Comparison of ENCODE assay signal across 27 cellular contexts in genomic region chr4:93693141-93693540, GRCh38.
"Had no signal": no experiment of that assay in that cellular context is flagged by ENCODE, and none has a peak within 500 bp of the region (broad histone marks: within the 10 kb centered on the region; RNA-seq: fewer than 3 reads in every experiment).

No MANE protein-coding gene starts in this region.

- H3K36me3 ChIP-seq: esophagus squamous epithelium, gastroesophageal sphincter, heart left ventricle, left lung, lower lobe of right lung had no signal

- H3K27me3 ChIP-seq: dorsolateral prefrontal cortex, esophagus squamous epithelium, gastroesophageal sphincter, heart left ventricle, hepatocyte, left lung had no signal

- H3K4me1 ChIP-seq: esophagus squamous epithelium, gastroesophageal sphincter, heart left ventricle, left lung, lower lobe of right lung had no signal

- DNase-seq: dermis blood vessel endothelial cell; dorsolateral prefrontal cortex; effector CD8-positive, alpha-beta T cell; effector memory CD8-positive, alpha-beta T cell; endodermal cell; erythroblast; esophagus squamous epithelium; foreskin fibroblast; heart left ventricle; hypothalamus; immature natural killer cell; islet precursor cell; kidney; kidney glomerular epithelial cell; left colon; left lung; left ventricle myocardium superior; lower lobe of right lung; mesenchymal stem cell; mucosa of descending colon; naive B cell; naive thymus-derived CD8-positive, alpha-beta T cell had no signal

- H3K4me2 ChIP-seq: hepatocyte had no signal

- H3K9me3 ChIP-seq: esophagus squamous epithelium, gastroesophageal sphincter, heart left ventricle, left lung, lower lobe of right lung, mucosa of descending colon had no signal

- ATAC-seq: effector memory CD8-positive, alpha-beta T cell; esophagus mucosa; gastroesophageal sphincter; heart left ventricle; left colon; left lung; left ventricle myocardium superior; lower lobe of right lung; mucosa of descending colon; naive thymus-derived CD8-positive, alpha-beta T cell had no signal

- H3K4me3 ChIP-seq: coronary artery, esophagus squamous epithelium, gastroesophageal sphincter, heart left ventricle, hepatocyte, left lung, lower lobe of right lung, mucosa of descending colon had no signal

- H3K79me2 ChIP-seq: hepatocyte had no signal

- H2AFZ ChIP-seq: hepatocyte had no signal

- H3K27ac ChIP-seq: coronary artery, dorsolateral prefrontal cortex, epithelial cell of prostate, esophagus squamous epithelium, gastroesophageal sphincter, heart left ventricle, hepatocyte, left lung, lower lobe of right lung had no signal
